Comparison of ENCODE assay signal across 9 cellular contexts in the genomic region with DNA sequence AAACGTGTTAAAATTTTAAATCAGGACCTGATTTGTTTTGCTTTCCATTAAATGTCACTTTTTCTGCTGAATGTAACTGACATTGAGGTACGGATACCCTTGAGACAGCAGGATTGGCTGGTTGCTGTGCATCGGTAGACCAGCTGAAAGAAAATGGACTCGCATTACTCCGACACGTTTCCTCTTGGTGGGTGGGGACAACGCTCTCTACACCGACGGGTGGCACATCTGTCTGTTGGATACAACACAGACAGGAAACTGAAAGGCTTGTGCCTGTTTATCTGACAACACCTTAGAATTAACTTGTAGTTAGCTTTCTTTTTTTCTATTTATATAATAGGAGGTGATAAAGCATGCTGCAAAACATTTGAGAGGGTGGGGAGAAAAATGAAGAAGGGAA. TPM values are rescaled to one million over a fixed set of nuclear protein-coding genes. Genes with fewer than 3 reads are reported as not detected.
A peak's percentile ranks its signal among the peaks of the same experiment; 100 is the strongest.
DNase-seq lines count a peak whose midpoint lies in the region; ATAC-seq and TF ChIP-seq lines count a peak whose summit lies in the region.
"Had no signal": no experiment of that assay in that cellular context is flagged by ENCODE, and none has a peak within 500 bp of the region (broad histone marks: within the 10 kb centered on the region; RNA-seq: fewer than 3 reads in every experiment).

No MANE protein-coding gene starts in this region.

- no peak overlapping the region for H3K4me3 Mint-ChIP-seq in naive B cell

- H3K9me3 Mint-ChIP-seq in naive B cell = no peaks in the 10 kb centered on the region

- TF ChIP-seq EP300 in stomach (IDR thresholded peaks at IDR 0.05) = no peak

- H3K27me3 Mint-ChIP-seq in naive B cell = no peaks in the 10 kb centered on the region

- H3K36me3 Mint-ChIP-seq in naive B cell = no peaks in the 10 kb centered on the region

- 61 to 74% (median 70%) methylated on average over 9 of the region's 9 CpGs for WGBS in stomach, 5 donors

- no peak for TF ChIP-seq CTCF in stomach (IDR thresholded peaks at IDR 0.05)

- peaks cover 12 to 16% (median 14%) of the 10 kb centered on the region in 3 donors for H3K4me1 Mint-ChIP-seq in naive B cell

- TF ChIP-seq POLR2A in stomach (IDR thresholded peaks at IDR 0.05) = no peak

- no peaks in the 10 kb centered on the region for H3K9me3 ChIP-seq in stomach

- ATAC-seq in naive B cell (ENCODE audit: low read depth in 2 of 2) (peak; percentile 70 to 76), HG02571 (IDR thresholded peaks at IDR 0.05; ENCODE audit: unreplicated experiment) (no peak)

- peaks cover 0 to 75% (median 67%) of the 10 kb centered on the region in 4 donors for H3K36me3 ChIP-seq in stomach

- peaks cover 0 to 16% (median 3%) of the 10 kb centered on the region in 4 donors for H3K4me1 ChIP-seq in stomach

- H3K27me3 ChIP-seq in stomach = no peaks in the 10 kb centered on the region

- H3K27ac Mint-ChIP-seq in naive B cell = peak overlapping the region in 5 of 6 donors; percentile 41 to 90 (median 75)

- intact Hi-C loops in stomach (cut with DNase I; ENCODE audit: low total_unique reads) = no loop called here

- no peak overlapping the region for H3K4me3 ChIP-seq in stomach

- DNase-seq in UCSD-AML1 (lab: John Stamatoyannopoulos, UW; ENCODE audit: unreplicated experiment) (peak; percentile 15), activated T-helper 1 cell treated with Interleukin-2 at 50 U/mL for 16 hours (ENCODE audit: low read depth) (peak; percentile 56), naive B cell (peak; percentile 9), HUDEP-2 (lab: John Stamatoyannopoulos, UW; ENCODE audit: unreplicated experiment in 76 of 76) (no peak), stomach (no peak), NOMO-1 treated with DMSO at 0.1 percent for 48 hours (lab: John Stamatoyannopoulos, UW; ENCODE audit: unreplicated experiment) (no peak)
- DNase-seq in stimulated activated CD8-positive, alpha-beta memory T cell treated with anti-CD3 and anti-CD28 coated beads, Interleukin-7, amount 100 ng/mL, for 48 hours (ENCODE audit: extremely low read depth in 1 of 2, low read depth in 1 of 2) = peak; percentile 18 to 39
- DNase-seq: NCI-H2029 had no signal

- H3K27ac ChIP-seq in stomach = peak overlapping the region in 1 of 5 donors; percentile 10

RNA-seq across cellular contexts. Expression of gene PRPF38A, which starts 19.4 kb away (rescaled TPM):
- polyA plus RNA-seq in naive B cell (ENCODE audit: low read depth in 6 of 6) = 10 to 100 TPM; 22.3 to 39.5 (median 31.2) TPM
- total RNA-seq in stomach = 10 to 100 TPM in 3 of 5 donors, 1 to 10 TPM in 2; 7.6 to 21.7 (median 11.6) TPM
- 10 to 100 TPM; 12.8 to 21.1 (median 15.1) TPM for polyA plus RNA-seq in stomach

RNA-seq across cellular contexts. Expression of gene ORC1, which starts 19.5 kb away (rescaled TPM):
- polyA plus RNA-seq in naive B cell (ENCODE audit: low read depth in 6 of 6) (not detected), stomach (1 to 10 TPM; 1.1 to 1.7 (median 1.6) TPM)
- 10 to 100 TPM in 2 of 5 donors, 1 to 10 TPM in 3; 1.4 to 19.4 (median 2.2) TPM for total RNA-seq in stomach

RNA-seq across cellular contexts. Expression of gene CC2D1B, which starts 57.8 kb away (rescaled TPM):
- polyA plus RNA-seq in naive B cell (ENCODE audit: low read depth in 6 of 6) = 1 to 10 TPM; 3.8 to 9.8 (median 4.5) TPM
- total RNA-seq in stomach = 10 to 100 TPM; 27.0 to 81.0 (median 31.5) TPM
- 10 to 100 TPM; 11.6 to 15.6 (median 15.1) TPM for polyA plus RNA-seq in stomach

Comparison
In these comparisons a context has a peak if more than half of its experiments do, and no peak if none do; other contexts are left out.
1. DNase-seq: peak in UCSD-AML1 (single experiment), activated T-helper 1 cell treated with Interleukin-2 at 50 U/mL for 16 hours (single experiment), naive B cell (single experiment) and stimulated activated CD8-positive, alpha-beta memory T cell treated with anti-CD3 and anti-CD28 coated beads, Interleukin-7, amount 100 ng/mL, for 48 hours (2 of 2); none in HUDEP-2 (0 of 76), stomach (single experiment) and NOMO-1 treated with DMSO at 0.1 percent for 48 hours (single experiment).